Comparison of ENCODE assay signal across 19 cellular contexts in genomic region chr17:73481672-73482071, GRCh38.
DNase-seq lines count a peak whose midpoint lies in the region; ATAC-seq lines count a peak whose summit lies in the region.
"Had no signal": no experiment of that assay in that cellular context is flagged by ENCODE, and none has a peak within 500 bp of the region (broad histone marks: within the 10 kb centered on the region; RNA-seq: fewer than 3 reads in every experiment).

No MANE protein-coding gene starts in this region.

- H3K4me3 Mint-ChIP-seq in T-cell = no peak overlapping the region
- H3K4me3 Mint-ChIP-seq: CD4-positive, CD25-positive, alpha-beta regulatory T cell; GM23338 had no signal

- no peak overlapping the region for H3K27ac Mint-ChIP-seq in T-cell
- H3K27ac Mint-ChIP-seq: GM23338 had no signal

- peaks cover 12% of the 10 kb centered on the region for H3K36me3 Mint-ChIP-seq in T-cell

- peaks cover 6 to 13% (median 6%) of the 10 kb centered on the region in 3 donors for H3K9me3 Mint-ChIP-seq in T-cell

- intact Hi-C loops in posterior vena cava (cut with DNase I) = no loop called here

- CTCF ChIA-PET in T-cell (lab: Charles Lee) = no interaction called here

- H3K27me3 Mint-ChIP-seq in T-cell = no peaks in the 10 kb centered on the region
- H3K27me3 Mint-ChIP-seq: CD4-positive, CD25-positive, alpha-beta regulatory T cell had no signal

- DNase-seq in DMS 273 (lab: John Stamatoyannopoulos, UW; ENCODE audit: unreplicated experiment) (peak; percentile 91), NCI-H2171 (lab: John Stamatoyannopoulos, UW) (peak; percentile 28), cerebellar cortex (ENCODE audit: low spot score) (peak; percentile 69), posterior vena cava (ENCODE audit: low spot score) (peak; percentile 30), T-cell (no peak), NCI-H2107 treated with DMSO at 0.1 percent for 48 hours (lab: John Stamatoyannopoulos, UW; ENCODE audit: unreplicated experiment) (no peak)
- no peak for DNase-seq in activated naive CD4-positive, alpha-beta T cell (lab: John Stamatoyannopoulos, UW)
- DNase-seq: Caco-2; CD4-positive, CD25-positive, alpha-beta regulatory T cell; NCI-H1436 treated with DMSO at 0.1 percent for 48 hours; NCI-H2081 treated with DMSO at 0.1 percent for 48 hours; NCI-H345; NCI-H69; NK-92 treated with Interleukin-12 subunit alpha and Interleukin-12 subunit beta, amount 100 ng/mL, for 24 hours; OCI-M1; SHP77 treated with DMSO at 0.1 percent for 48 hours had no signal

- POLR2A ChIA-PET in T-cell (lab: Charles Lee) = no interaction called here

- no peak for ATAC-seq in T-cell (replicated peaks in 1 of 4)
- no peak for ATAC-seq in HG03097 (IDR thresholded peaks at IDR 0.05; ENCODE audit: low FRiP score, unreplicated experiment)
- ATAC-seq: GM23338, HCT116 had no signal

- H3K4me1 Mint-ChIP-seq in T-cell = no peaks in the 10 kb centered on the region
- H3K4me1 Mint-ChIP-seq: CD4-positive, CD25-positive, alpha-beta regulatory T cell had no signal

Comparison
In these comparisons a context has a peak if more than half of its experiments do, and no peak if none do; other contexts are left out.
1. DNase-seq: peak in DMS 273 (single experiment), NCI-H2171 (single experiment), cerebellar cortex (single experiment) and posterior vena cava (single experiment); none in T-cell (0 of 34), activated naive CD4-positive, alpha-beta T cell (0 of 4) and NCI-H2107 treated with DMSO at 0.1 percent for 48 hours (single experiment).